Comparison of ENCODE assay signal across 1 cellular context in the genomic region with DNA sequence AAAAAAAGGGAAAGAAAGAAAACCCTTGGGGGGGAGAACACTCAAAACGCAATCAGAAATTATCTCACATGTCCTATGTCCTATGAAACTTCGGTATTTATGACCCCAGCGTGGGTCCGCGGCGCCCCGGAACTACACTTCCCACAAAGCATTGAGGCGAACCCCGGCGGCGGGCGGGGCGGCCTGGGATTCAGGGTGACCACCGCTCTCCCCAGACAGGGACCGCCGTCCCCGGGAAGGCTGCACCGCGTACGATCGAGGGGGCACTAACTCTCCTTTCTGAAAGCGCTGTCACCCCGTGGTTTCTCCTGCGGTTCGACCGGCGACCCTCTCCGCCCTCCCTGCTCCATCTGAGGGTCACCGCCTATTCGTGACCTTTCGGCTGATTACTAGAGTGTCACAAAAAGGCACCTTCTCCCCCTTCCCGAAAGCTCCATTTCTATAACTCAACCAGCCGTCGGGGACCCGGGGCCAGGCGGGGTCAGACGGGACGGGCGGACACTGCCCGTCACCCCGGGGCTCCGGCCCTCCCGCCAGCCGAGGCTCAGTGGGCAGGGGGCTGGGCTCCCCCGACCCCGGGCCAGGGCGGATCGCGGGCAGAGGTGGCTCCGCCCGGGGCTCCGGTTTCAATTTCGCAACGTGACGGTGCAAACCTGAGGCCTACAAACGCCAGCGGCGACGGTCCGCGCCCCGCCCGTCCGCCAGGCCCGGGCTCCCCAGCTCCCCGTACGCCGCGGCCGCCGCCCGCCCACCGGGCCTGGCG.
TF ChIP-seq lines count a peak whose summit lies in the region.

No MANE protein-coding gene starts in this region.

TF ChIP-seq in K562, 482 proteins besides CTCF, POLR2A, EP300 and RAD21 (continues in another document):
- TF ChIP-seq NR2C1 (IDR thresholded peaks at IDR 0.05): peak; percentile 95
- TF ChIP-seq NR2C1 (tag; IDR thresholded peaks at IDR 0.05): peak; percentile 96
- TF ChIP-seq ERF (CRISPR knock-in tag; IDR thresholded peaks at IDR 0.05): 0 out of 2 replicates have a peak, but pooled peaks have one; percentile 9
- TF ChIP-seq MYBL2 (IDR thresholded peaks at IDR 0.05; ENCODE audit: low read depth): no peak
- TF ChIP-seq MYBL2 (CRISPR knock-in tag; IDR thresholded peaks at IDR 0.05; ENCODE audit: borderline replicate concordance): no peak
- TF ChIP-seq HLTF (IDR thresholded peaks at IDR 0.05): no peak; the same call in 1 of the 2 replicates
- peak; percentile 95 for TF ChIP-seq NCOA6 (IDR thresholded peaks at IDR 0.05)
- no peak for TF ChIP-seq SETDB1 (IDR thresholded peaks at IDR 0.05; ENCODE audit: low read length)
- no peak for TF ChIP-seq MTA1 (IDR thresholded peaks at IDR 0.05; ENCODE audit: borderline replicate concordance)
- peak; percentile 46; the same call in 1 of the 2 replicates for TF ChIP-seq VEZF1 (CRISPR knock-in tag; IDR thresholded peaks at IDR 0.05)
- no peak for TF ChIP-seq KDM2B (CRISPR knock-in tag; IDR thresholded peaks at IDR 0.05)
- TF ChIP-seq JUNB (CRISPR knock-in tag; conservative IDR thresholded peaks at IDR 0.05): no peak
- no peak for TF ChIP-seq ASH1L (IDR thresholded peaks at IDR 0.05; ENCODE audit: borderline replicate concordance, low read depth, partially characterized antibody)
- peak; percentile 40 for TF ChIP-seq CEBPG (CRISPR knock-in tag; IDR thresholded peaks at IDR 0.05)
- TF ChIP-seq CEBPG (tag; conservative IDR thresholded peaks at IDR 0.05 in 1 of 2, IDR thresholded peaks at IDR 0.05 in 1 of 2): peak; percentile 32 to 89; a peak in 3 of 4 replicates
- TF ChIP-seq BHLHE40 (IDR thresholded peaks at IDR 0.05; ENCODE audit: low read length): no peak
- TF ChIP-seq HMGN3 (IDR thresholded peaks at IDR 0.05; ENCODE audit: borderline replicate concordance, extremely low read depth, insufficient read length, low read depth, low read length): peak; percentile 71
- no peak for TF ChIP-seq RBM14 (IDR thresholded peaks at IDR 0.05; ENCODE audit: borderline replicate concordance, insufficient read depth, low read depth, low read length)
- TF ChIP-seq STAT5A (IDR thresholded peaks at IDR 0.05; ENCODE audit: borderline replicate concordance, low read length): no peak
- no peak for TF ChIP-seq SMARCC2 (IDR thresholded peaks at IDR 0.05; ENCODE audit: low read depth)
- no peak for TF ChIP-seq TAF15 (IDR thresholded peaks at IDR 0.05; ENCODE audit: low read depth, low read length)
- no peak for TF ChIP-seq HDGF (IDR thresholded peaks at IDR 0.05)
- no peak for TF ChIP-seq ZFP30 (CRISPR knock-in tag; IDR thresholded peaks at IDR 0.05; ENCODE audit: borderline replicate concordance)
- no peak for TF ChIP-seq GTF2A2 (tag; IDR thresholded peaks at IDR 0.05)
- peak; percentile 94 for TF ChIP-seq ZBTB7A (IDR thresholded peaks at IDR 0.05; ENCODE audit: borderline replicate concordance, control insufficient read depth, low read depth, low read length)
- TF ChIP-seq, protein P1, sequence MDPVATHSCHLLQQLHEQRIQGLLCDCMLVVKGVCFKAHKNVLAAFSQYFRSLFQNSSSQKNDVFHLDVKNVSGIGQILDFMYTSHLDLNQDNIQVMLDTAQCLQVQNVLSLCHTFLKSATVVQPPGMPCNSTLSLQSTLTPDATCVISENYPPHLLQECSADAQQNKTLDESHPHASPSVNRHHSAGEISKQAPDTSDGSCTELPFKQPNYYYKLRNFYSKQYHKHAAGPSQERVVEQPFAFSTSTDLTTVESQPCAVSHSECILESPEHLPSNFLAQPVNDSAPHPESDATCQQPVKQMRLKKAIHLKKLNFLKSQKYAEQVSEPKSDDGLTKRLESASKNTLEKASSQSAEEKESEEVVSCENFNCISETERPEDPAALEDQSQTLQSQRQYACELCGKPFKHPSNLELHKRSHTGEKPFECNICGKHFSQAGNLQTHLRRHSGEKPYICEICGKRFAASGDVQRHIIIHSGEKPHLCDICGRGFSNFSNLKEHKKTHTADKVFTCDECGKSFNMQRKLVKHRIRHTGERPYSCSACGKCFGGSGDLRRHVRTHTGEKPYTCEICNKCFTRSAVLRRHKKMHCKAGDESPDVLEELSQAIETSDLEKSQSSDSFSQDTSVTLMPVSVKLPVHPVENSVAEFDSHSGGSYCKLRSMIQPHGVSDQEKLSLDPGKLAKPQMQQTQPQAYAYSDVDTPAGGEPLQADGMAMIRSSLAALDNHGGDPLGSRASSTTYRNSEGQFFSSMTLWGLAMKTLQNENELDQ (CRISPR knock-in tag; IDR thresholded peaks at IDR 0.05; ENCODE audit: borderline replicate concordance): no peak
- no peak for TF ChIP-seq CHCHD3 (CRISPR knock-in tag; IDR thresholded peaks at IDR 0.05)
- no peak for TF ChIP-seq PHF21A (IDR thresholded peaks at IDR 0.05; ENCODE audit: borderline replicate concordance, low read depth)
- no peak for TF ChIP-seq NONO (IDR thresholded peaks at IDR 0.05; ENCODE audit: low read depth in 2 of 2, low read length in 1 of 2)
- no peak for TF ChIP-seq ZBTB33 (CRISPR knock-in tag; IDR thresholded peaks at IDR 0.05)
- no peak for TF ChIP-seq ZBTB8A (IDR thresholded peaks at IDR 0.05; ENCODE audit: partially characterized antibody)
- no peak for TF ChIP-seq IFI16 (CRISPR knock-in tag; IDR thresholded peaks at IDR 0.05)
- no peak for TF ChIP-seq ZNF121 (CRISPR knock-in tag; conservative IDR thresholded peaks at IDR 0.05)
- no peak for TF ChIP-seq ZNF146 (CRISPR knock-in tag; IDR thresholded peaks at IDR 0.05; ENCODE audit: unreplicated experiment)
- peak; percentile 76 for TF ChIP-seq SP1 (CRISPR knock-in tag; IDR thresholded peaks at IDR 0.05)
- TF ChIP-seq ARID1B (IDR thresholded peaks at IDR 0.05): no peak
- TF ChIP-seq ZNF764 (CRISPR knock-in tag; IDR thresholded peaks at IDR 0.05; ENCODE audit: low read depth): no peak
- TF ChIP-seq ZBTB26 (CRISPR knock-in tag; IDR thresholded peaks at IDR 0.05): no peak; the same call in 1 of the 2 replicates
- TF ChIP-seq ETV6 (IDR thresholded peaks at IDR 0.05; ENCODE audit: borderline replicate concordance in 1 of 2, low read depth in 2 of 2, low read length in 1 of 2): no peak
- TF ChIP-seq ETV6 (CRISPR knock-in tag; IDR thresholded peaks at IDR 0.05; ENCODE audit: borderline replicate concordance): no peak
- no peak for TF ChIP-seq DACH1 (IDR thresholded peaks at IDR 0.05; ENCODE audit: partially characterized antibody)
- peak; percentile 87; the same call in 1 of the 2 replicates for TF ChIP-seq KAT7 (CRISPR knock-in tag; IDR thresholded peaks at IDR 0.05; ENCODE audit: borderline replicate concordance)
- peak; percentile 32; the same call in 1 of the 2 replicates for TF ChIP-seq KLF1 (tag; IDR thresholded peaks at IDR 0.05)
- TF ChIP-seq SP2 (IDR thresholded peaks at IDR 0.05; ENCODE audit: extremely low read depth, low read depth, low read length, poor library complexity, severe bottlenecking): no peak
- no peak for TF ChIP-seq RBM17 (IDR thresholded peaks at IDR 0.05; ENCODE audit: borderline replicate concordance, low read depth, low read length)
- no peak for TF ChIP-seq ETV5 (CRISPR knock-in tag; IDR thresholded peaks at IDR 0.05; ENCODE audit: low read depth)
- TF ChIP-seq ZNF695 (CRISPR knock-in tag; IDR thresholded peaks at IDR 0.05): no peak
- TF ChIP-seq RBM39 (optimal IDR thresholded peaks at IDR 0.05; ENCODE audit: low read depth, low read length): peak; percentile 65
- TF ChIP-seq FOXP1 (CRISPR knock-in tag; IDR thresholded peaks at IDR 0.05): no peak
- no peak for TF ChIP-seq RCOR1 (IDR thresholded peaks at IDR 0.05; ENCODE audit: borderline replicate concordance in 1 of 2, low read depth in 2 of 2, low read length in 2 of 2)
- TF ChIP-seq, protein P2, sequence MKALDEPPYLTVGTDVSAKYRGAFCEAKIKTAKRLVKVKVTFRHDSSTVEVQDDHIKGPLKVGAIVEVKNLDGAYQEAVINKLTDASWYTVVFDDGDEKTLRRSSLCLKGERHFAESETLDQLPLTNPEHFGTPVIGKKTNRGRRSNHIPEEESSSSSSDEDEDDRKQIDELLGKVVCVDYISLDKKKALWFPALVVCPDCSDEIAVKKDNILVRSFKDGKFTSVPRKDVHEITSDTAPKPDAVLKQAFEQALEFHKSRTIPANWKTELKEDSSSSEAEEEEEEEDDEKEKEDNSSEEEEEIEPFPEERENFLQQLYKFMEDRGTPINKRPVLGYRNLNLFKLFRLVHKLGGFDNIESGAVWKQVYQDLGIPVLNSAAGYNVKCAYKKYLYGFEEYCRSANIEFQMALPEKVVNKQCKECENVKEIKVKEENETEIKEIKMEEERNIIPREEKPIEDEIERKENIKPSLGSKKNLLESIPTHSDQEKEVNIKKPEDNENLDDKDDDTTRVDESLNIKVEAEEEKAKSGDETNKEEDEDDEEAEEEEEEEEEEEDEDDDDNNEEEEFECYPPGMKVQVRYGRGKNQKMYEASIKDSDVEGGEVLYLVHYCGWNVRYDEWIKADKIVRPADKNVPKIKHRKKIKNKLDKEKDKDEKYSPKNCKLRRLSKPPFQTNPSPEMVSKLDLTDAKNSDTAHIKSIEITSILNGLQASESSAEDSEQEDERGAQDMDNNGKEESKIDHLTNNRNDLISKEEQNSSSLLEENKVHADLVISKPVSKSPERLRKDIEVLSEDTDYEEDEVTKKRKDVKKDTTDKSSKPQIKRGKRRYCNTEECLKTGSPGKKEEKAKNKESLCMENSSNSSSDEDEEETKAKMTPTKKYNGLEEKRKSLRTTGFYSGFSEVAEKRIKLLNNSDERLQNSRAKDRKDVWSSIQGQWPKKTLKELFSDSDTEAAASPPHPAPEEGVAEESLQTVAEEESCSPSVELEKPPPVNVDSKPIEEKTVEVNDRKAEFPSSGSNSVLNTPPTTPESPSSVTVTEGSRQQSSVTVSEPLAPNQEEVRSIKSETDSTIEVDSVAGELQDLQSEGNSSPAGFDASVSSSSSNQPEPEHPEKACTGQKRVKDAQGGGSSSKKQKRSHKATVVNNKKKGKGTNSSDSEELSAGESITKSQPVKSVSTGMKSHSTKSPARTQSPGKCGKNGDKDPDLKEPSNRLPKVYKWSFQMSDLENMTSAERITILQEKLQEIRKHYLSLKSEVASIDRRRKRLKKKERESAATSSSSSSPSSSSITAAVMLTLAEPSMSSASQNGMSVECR (CRISPR knock-in tag; IDR thresholded peaks at IDR 0.05): no peak; the same call in 1 of the 2 replicates
- TF ChIP-seq CREB1 (IDR thresholded peaks at IDR 0.05): peak; percentile 21
- TF ChIP-seq CREB1 (CRISPR knock-in tag; IDR thresholded peaks at IDR 0.05): peak; percentile 41; the same call in 1 of the 2 replicates
- TF ChIP-seq YBX1 (IDR thresholded peaks at IDR 0.05): no peak
- no peak for TF ChIP-seq TAF9B (IDR thresholded peaks at IDR 0.05; ENCODE audit: partially characterized antibody)
- TF ChIP-seq ZNF324 (CRISPR knock-in tag; IDR thresholded peaks at IDR 0.05): no peak
- no peak for TF ChIP-seq ZHX1 (conservative IDR thresholded peaks at IDR 0.05; ENCODE audit: low read length)
